In the genomic region with DNA sequence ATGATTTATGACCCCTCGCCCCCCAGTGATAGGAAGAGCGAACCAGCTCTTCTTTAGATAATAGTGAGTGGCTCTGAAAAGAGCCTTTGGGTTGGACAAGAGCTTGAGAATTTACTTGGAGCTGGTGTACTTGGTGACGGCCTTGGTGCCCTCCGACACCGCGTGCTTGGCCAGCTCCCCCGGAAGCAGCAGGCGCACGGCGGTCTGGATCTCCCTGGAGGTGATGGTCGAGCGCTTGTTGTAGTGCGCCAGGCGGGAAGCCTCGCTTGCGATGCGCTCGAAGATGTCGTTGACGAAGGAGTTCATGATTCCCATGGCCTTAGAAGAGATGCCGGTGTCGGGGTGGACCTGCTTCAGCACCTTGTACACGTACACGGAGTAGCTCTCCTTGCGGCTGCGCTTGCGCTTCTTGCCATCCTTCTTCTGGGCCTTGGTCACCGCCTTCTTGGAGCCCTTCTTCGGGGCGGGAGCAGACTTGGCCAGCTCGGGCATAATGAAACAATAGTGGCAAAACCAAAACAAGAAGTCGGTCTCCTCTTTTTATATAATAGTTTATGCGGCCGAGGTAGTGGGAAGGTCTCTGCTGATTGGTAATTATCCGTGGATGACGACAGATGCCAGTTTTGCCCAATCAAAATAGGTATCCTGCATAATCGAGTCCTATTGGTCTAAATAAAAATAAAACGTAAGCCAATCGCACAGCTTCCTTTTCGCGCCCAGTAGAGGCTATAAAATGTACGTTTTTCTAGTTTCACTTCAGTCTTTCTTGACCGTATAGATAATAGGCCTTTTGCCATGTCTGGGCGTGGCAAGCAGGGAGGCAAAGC, we compare ENCODE assay signal across 1 cellular context.
A peak's percentile ranks its signal among the peaks of the same experiment; 100 is the strongest.
TF ChIP-seq lines count a peak whose summit lies in the region.
"Not testable (repeated sequence)": the region's sequence is repeated elsewhere in the genome, so short reads cannot be mapped to it uniquely, and the experiment has no call there.

No MANE protein-coding gene starts in this region.

TF ChIP-seq in K562, 482 proteins besides CTCF, POLR2A, EP300 and RAD21 (continued from another document and continues in another):
- TF ChIP-seq, protein P1, sequence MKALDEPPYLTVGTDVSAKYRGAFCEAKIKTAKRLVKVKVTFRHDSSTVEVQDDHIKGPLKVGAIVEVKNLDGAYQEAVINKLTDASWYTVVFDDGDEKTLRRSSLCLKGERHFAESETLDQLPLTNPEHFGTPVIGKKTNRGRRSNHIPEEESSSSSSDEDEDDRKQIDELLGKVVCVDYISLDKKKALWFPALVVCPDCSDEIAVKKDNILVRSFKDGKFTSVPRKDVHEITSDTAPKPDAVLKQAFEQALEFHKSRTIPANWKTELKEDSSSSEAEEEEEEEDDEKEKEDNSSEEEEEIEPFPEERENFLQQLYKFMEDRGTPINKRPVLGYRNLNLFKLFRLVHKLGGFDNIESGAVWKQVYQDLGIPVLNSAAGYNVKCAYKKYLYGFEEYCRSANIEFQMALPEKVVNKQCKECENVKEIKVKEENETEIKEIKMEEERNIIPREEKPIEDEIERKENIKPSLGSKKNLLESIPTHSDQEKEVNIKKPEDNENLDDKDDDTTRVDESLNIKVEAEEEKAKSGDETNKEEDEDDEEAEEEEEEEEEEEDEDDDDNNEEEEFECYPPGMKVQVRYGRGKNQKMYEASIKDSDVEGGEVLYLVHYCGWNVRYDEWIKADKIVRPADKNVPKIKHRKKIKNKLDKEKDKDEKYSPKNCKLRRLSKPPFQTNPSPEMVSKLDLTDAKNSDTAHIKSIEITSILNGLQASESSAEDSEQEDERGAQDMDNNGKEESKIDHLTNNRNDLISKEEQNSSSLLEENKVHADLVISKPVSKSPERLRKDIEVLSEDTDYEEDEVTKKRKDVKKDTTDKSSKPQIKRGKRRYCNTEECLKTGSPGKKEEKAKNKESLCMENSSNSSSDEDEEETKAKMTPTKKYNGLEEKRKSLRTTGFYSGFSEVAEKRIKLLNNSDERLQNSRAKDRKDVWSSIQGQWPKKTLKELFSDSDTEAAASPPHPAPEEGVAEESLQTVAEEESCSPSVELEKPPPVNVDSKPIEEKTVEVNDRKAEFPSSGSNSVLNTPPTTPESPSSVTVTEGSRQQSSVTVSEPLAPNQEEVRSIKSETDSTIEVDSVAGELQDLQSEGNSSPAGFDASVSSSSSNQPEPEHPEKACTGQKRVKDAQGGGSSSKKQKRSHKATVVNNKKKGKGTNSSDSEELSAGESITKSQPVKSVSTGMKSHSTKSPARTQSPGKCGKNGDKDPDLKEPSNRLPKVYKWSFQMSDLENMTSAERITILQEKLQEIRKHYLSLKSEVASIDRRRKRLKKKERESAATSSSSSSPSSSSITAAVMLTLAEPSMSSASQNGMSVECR (CRISPR knock-in tag; IDR thresholded peaks at IDR 0.05): peak; percentile 35; the same call in 1 of the 2 replicates
- TF ChIP-seq, protein P2, sequence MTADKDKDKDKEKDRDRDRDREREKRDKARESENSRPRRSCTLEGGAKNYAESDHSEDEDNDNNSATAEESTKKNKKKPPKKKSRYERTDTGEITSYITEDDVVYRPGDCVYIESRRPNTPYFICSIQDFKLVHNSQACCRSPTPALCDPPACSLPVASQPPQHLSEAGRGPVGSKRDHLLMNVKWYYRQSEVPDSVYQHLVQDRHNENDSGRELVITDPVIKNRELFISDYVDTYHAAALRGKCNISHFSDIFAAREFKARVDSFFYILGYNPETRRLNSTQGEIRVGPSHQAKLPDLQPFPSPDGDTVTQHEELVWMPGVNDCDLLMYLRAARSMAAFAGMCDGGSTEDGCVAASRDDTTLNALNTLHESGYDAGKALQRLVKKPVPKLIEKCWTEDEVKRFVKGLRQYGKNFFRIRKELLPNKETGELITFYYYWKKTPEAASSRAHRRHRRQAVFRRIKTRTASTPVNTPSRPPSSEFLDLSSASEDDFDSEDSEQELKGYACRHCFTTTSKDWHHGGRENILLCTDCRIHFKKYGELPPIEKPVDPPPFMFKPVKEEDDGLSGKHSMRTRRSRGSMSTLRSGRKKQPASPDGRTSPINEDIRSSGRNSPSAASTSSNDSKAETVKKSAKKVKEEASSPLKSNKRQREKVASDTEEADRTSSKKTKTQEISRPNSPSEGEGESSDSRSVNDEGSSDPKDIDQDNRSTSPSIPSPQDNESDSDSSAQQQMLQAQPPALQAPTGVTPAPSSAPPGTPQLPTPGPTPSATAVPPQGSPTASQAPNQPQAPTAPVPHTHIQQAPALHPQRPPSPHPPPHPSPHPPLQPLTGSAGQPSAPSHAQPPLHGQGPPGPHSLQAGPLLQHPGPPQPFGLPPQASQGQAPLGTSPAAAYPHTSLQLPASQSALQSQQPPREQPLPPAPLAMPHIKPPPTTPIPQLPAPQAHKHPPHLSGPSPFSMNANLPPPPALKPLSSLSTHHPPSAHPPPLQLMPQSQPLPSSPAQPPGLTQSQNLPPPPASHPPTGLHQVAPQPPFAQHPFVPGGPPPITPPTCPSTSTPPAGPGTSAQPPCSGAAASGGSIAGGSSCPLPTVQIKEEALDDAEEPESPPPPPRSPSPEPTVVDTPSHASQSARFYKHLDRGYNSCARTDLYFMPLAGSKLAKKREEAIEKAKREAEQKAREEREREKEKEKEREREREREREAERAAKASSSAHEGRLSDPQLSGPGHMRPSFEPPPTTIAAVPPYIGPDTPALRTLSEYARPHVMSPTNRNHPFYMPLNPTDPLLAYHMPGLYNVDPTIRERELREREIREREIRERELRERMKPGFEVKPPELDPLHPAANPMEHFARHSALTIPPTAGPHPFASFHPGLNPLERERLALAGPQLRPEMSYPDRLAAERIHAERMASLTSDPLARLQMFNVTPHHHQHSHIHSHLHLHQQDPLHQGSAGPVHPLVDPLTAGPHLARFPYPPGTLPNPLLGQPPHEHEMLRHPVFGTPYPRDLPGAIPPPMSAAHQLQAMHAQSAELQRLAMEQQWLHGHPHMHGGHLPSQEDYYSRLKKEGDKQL (CRISPR knock-in tag; IDR thresholded peaks at IDR 0.05; ENCODE audit: borderline replicate concordance): 0 out of 2 replicates have a peak, but pooled peaks have one; percentile 48
- TF ChIP-seq GATAD2B (IDR thresholded peaks at IDR 0.05; ENCODE audit: borderline replicate concordance): peak; percentile 43; the same call in 1 of the 2 replicates
- TF ChIP-seq ESRRA (IDR thresholded peaks at IDR 0.05; ENCODE audit: borderline replicate concordance, low read depth): 0 out of 2 replicates have a peak, but pooled peaks have one; percentile 28
- TF ChIP-seq CTBP1 (IDR thresholded peaks at IDR 0.05; ENCODE audit: borderline replicate concordance): peak; percentile 56
- peak; percentile 62; the same call in 1 of the 2 replicates for TF ChIP-seq ELF1 (tag; IDR thresholded peaks at IDR 0.05)
- TF ChIP-seq CC2D1A (IDR thresholded peaks at IDR 0.05): peak; percentile 87
- peak in 1 of 2 experiments; percentile 28; a peak in 2 of 4 replicates for TF ChIP-seq MAZ (CRISPR knock-in tag; conservative IDR thresholded peaks at IDR 0.05 in 1 of 2, IDR thresholded peaks at IDR 0.05 in 1 of 2)
- peak; percentile 63 for TF ChIP-seq FOSL1 (tag; conservative IDR thresholded peaks at IDR 0.05)
- TF ChIP-seq, protein P3, sequence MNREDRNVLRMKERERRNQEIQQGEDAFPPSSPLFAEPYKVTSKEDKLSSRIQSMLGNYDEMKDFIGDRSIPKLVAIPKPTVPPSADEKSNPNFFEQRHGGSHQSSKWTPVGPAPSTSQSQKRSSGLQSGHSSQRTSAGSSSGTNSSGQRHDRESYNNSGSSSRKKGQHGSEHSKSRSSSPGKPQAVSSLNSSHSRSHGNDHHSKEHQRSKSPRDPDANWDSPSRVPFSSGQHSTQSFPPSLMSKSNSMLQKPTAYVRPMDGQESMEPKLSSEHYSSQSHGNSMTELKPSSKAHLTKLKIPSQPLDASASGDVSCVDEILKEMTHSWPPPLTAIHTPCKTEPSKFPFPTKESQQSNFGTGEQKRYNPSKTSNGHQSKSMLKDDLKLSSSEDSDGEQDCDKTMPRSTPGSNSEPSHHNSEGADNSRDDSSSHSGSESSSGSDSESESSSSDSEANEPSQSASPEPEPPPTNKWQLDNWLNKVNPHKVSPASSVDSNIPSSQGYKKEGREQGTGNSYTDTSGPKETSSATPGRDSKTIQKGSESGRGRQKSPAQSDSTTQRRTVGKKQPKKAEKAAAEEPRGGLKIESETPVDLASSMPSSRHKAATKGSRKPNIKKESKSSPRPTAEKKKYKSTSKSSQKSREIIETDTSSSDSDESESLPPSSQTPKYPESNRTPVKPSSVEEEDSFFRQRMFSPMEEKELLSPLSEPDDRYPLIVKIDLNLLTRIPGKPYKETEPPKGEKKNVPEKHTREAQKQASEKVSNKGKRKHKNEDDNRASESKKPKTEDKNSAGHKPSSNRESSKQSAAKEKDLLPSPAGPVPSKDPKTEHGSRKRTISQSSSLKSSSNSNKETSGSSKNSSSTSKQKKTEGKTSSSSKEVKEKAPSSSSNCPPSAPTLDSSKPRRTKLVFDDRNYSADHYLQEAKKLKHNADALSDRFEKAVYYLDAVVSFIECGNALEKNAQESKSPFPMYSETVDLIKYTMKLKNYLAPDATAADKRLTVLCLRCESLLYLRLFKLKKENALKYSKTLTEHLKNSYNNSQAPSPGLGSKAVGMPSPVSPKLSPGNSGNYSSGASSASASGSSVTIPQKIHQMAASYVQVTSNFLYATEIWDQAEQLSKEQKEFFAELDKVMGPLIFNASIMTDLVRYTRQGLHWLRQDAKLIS (CRISPR knock-in tag; IDR thresholded peaks at IDR 0.05): peak; percentile 98
- TF ChIP-seq NFRKB (IDR thresholded peaks at IDR 0.05; ENCODE audit: low read depth): peak; percentile 58
- peak; percentile 96 for TF ChIP-seq THRAP3 (IDR thresholded peaks at IDR 0.05; ENCODE audit: borderline replicate concordance)
- 0 out of 2 replicates have a peak, but pooled peaks have one; percentile 2 for TF ChIP-seq TEAD4 (IDR thresholded peaks at IDR 0.05; ENCODE audit: low read length)
- TF ChIP-seq TEAD4 (CRISPR knock-in tag; IDR thresholded peaks at IDR 0.05; ENCODE audit: borderline replicate concordance); NR2C1 (IDR thresholded peaks at IDR 0.05): not testable (repeated sequence)
- TF ChIP-seq, protein P4, sequence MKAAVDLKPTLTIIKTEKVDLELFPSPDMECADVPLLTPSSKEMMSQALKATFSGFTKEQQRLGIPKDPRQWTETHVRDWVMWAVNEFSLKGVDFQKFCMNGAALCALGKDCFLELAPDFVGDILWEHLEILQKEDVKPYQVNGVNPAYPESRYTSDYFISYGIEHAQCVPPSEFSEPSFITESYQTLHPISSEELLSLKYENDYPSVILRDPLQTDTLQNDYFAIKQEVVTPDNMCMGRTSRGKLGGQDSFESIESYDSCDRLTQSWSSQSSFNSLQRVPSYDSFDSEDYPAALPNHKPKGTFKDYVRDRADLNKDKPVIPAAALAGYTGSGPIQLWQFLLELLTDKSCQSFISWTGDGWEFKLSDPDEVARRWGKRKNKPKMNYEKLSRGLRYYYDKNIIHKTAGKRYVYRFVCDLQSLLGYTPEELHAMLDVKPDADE (conservative IDR thresholded peaks at IDR 0.05; ENCODE audit: control insufficient read depth, low read depth, low read length): peak; percentile 68; the same call in 1 of the 2 replicates
- 0 out of 2 replicates have a peak, but pooled peaks have one; percentile 5 for TF ChIP-seq NR2C1 (tag; IDR thresholded peaks at IDR 0.05)
- TF ChIP-seq PTBP1 (IDR thresholded peaks at IDR 0.05; ENCODE audit: low read depth, low read length): 0 out of 2 replicates have a peak, but pooled peaks have one; percentile 24
- TF ChIP-seq MED1 (CRISPR knock-in tag; IDR thresholded peaks at IDR 0.05; ENCODE audit: borderline replicate concordance): 0 out of 2 replicates have a peak, but pooled peaks have one; percentile 41
- TF ChIP-seq GTF2A2 (tag; IDR thresholded peaks at IDR 0.05): peak; percentile 71
- TF ChIP-seq ZNF830 (CRISPR knock-in tag; IDR thresholded peaks at IDR 0.05): 0 out of 2 replicates have a peak, but pooled peaks have one; percentile 43
- peak; percentile 65 for TF ChIP-seq BRD9 (IDR thresholded peaks at IDR 0.05; ENCODE audit: low read depth, partially characterized antibody)
- TF ChIP-seq MEIS2 (IDR thresholded peaks at IDR 0.05; ENCODE audit: partially characterized antibody): peak; percentile 83
- TF ChIP-seq, protein P5, sequence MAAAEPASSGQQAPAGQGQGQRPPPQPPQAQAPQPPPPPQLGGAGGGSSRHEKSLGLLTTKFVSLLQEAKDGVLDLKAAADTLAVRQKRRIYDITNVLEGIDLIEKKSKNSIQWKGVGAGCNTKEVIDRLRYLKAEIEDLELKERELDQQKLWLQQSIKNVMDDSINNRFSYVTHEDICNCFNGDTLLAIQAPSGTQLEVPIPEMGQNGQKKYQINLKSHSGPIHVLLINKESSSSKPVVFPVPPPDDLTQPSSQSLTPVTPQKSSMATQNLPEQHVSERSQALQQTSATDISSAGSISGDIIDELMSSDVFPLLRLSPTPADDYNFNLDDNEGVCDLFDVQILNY (CRISPR knock-in tag; IDR thresholded peaks at IDR 0.05): peak; percentile 72; the same call in 1 of the 2 replicates
- TF ChIP-seq, protein P6, sequence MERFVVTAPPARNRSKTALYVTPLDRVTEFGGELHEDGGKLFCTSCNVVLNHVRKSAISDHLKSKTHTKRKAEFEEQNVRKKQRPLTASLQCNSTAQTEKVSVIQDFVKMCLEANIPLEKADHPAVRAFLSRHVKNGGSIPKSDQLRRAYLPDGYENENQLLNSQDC (CRISPR knock-in tag; IDR thresholded peaks at IDR 0.05): peak; percentile 85; the same call in 1 of the 2 replicates
- TF ChIP-seq, protein P7, sequence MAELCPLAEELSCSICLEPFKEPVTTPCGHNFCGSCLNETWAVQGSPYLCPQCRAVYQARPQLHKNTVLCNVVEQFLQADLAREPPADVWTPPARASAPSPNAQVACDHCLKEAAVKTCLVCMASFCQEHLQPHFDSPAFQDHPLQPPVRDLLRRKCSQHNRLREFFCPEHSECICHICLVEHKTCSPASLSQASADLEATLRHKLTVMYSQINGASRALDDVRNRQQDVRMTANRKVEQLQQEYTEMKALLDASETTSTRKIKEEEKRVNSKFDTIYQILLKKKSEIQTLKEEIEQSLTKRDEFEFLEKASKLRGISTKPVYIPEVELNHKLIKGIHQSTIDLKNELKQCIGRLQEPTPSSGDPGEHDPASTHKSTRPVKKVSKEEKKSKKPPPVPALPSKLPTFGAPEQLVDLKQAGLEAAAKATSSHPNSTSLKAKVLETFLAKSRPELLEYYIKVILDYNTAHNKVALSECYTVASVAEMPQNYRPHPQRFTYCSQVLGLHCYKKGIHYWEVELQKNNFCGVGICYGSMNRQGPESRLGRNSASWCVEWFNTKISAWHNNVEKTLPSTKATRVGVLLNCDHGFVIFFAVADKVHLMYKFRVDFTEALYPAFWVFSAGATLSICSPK (IDR thresholded peaks at IDR 0.05; ENCODE audit: borderline replicate concordance): 0 out of 2 replicates have a peak, but pooled peaks have one; percentile 44
- TF ChIP-seq NONO (IDR thresholded peaks at IDR 0.05; ENCODE audit: low read depth in 2 of 2, low read length in 1 of 2): peak in 1 of 2 experiments; percentile 5; a peak in 2 of 4 replicates
- TF ChIP-seq, protein P8, sequence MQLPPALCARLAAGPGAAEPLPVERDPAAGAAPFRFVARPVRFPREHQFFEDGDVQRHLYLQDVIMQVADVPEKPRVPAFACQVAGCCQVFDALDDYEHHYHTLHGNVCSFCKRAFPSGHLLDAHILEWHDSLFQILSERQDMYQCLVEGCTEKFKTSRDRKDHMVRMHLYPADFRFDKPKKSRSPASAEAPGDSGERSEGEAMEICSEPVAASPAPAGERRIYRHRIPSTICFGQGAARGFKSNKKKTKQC (CRISPR knock-in tag; IDR thresholded peaks at IDR 0.05): peak; percentile 32; the same call in 1 of the 2 replicates
- TF ChIP-seq HNRNPL (IDR thresholded peaks at IDR 0.05; ENCODE audit: low read depth, low read length): peak; percentile 62; the same call in 1 of the 2 replicates
- peak; percentile 55; the same call in 1 of the 2 replicates for TF ChIP-seq HDAC2 (IDR thresholded peaks at IDR 0.05)
- TF ChIP-seq, protein P9, sequence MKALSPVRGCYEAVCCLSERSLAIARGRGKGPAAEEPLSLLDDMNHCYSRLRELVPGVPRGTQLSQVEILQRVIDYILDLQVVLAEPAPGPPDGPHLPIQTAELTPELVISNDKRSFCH (CRISPR knock-in tag; IDR thresholded peaks at IDR 0.05): not testable (repeated sequence)
- TF ChIP-seq, protein P9 (tag; IDR thresholded peaks at IDR 0.05): peak; percentile 40; the same call in 1 of the 2 replicates
- TF ChIP-seq SIN3B (IDR thresholded peaks at IDR 0.05; ENCODE audit: low read depth): peak; percentile 36; the same call in 1 of the 2 replicates
